1 cellular context compared by ENCODE assay signal in the genomic region with DNA sequence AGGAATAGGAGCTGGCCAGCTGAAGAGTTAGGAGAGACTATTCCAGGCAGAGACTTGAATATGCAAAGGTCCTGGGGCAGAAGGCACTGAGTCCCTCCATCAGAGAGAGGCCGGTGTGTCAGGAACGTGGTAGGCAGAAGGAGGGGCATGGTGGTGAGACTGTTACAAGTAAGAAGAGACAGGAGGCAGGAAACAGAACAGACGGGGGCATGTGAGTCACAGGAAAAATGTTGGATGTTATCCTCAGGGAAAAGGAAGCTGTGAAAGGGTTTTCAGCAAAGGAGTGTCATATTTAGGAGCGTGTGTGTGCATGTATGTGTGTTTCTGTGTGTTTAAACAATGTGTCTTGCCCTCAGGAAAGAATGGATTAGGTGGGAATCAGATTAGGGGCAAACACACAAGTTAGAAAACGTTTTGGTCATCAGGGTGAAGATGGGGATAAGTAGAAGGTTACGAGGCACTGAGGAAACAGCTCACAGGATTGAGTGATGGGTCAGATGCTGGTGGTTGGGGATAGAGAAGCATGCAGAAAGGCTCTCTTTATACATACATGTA.
TF ChIP-seq lines count a peak whose summit lies in the region.

No MANE protein-coding gene starts in this region.

TF ChIP-seq in endothelial cell of umbilical vein, 7 proteins besides CTCF, POLR2A, EP300 and RAD21:
- peak; percentile 78 for TF ChIP-seq GATA2 (IDR thresholded peaks at IDR 0.05; ENCODE audit: insufficient read depth, insufficient read length, low read depth, low read length)
- TF ChIP-seq JUN (IDR thresholded peaks at IDR 0.05; ENCODE audit: borderline replicate concordance, insufficient read depth, insufficient read length, low read depth), result peak; percentile 67
- TF ChIP-seq, protein P1, sequence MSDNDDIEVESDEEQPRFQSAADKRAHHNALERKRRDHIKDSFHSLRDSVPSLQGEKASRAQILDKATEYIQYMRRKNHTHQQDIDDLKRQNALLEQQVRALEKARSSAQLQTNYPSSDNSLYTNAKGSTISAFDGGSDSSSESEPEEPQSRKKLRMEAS (IDR thresholded peaks at IDR 0.05; ENCODE audit: insufficient read depth, insufficient read length), result no peak
- TF ChIP-seq FOS (IDR thresholded peaks at IDR 0.05; ENCODE audit: borderline replicate concordance, insufficient read depth, low read length), result peak; percentile 76
- TF ChIP-seq EZH2 (IDR thresholded peaks at IDR 0.05; ENCODE audit: borderline replicate concordance, low read depth, low read length, severe bottlenecking), result no peak
- TF ChIP-seq POLR2AphosphoS5 (IDR thresholded peaks at IDR 0.05; ENCODE audit: insufficient read depth, low read depth, low read length), result peak; percentile 46
- no peak for TF ChIP-seq MYC (IDR thresholded peaks at IDR 0.05; ENCODE audit: low read depth, low read length)
